Comparison of ENCODE assay signal across 1 cellular context in the genomic region with DNA sequence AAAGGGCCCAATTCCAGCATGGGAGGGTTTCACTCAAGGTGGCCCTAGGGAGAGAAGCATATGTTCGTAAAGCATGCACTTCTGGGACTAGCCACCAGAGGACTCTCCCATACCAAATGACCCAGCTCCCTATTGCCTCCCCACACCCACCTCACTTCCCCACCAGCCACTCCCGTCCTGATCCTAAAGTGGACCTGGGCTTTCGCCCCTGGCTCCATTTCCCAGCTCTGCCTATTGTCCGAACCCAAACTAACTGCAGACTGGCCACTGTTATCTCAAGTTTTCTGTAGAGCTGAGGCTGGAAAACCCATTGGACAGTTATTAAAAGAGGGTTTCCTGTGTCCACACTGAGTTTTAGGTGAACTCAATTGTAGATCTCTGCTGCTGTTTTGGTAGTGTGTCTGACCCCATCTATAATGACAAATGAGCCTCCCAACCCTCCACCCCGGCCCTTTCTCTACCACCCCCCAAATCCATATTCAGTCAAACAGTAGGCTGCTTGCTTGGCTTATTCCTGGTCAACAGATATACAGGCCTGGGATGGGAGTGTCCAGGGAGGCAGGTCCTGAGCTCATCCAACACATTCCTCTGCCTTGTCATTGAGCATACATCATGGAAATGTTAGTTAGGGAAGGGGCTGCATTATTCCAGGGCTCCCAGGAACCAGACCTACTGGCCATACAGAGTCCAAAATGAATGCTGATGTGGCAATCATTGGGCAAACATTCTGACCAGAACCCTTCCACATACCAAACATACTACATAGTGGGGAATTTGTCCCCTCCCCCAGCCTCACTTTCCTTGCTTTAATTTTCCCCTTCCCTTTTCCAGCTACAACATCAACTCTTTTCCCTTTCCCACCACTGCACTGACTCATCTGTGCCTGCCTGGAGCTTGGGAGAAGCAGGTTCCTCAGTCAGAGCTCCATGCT.
TF ChIP-seq lines count a peak whose summit lies in the region.

No MANE protein-coding gene starts in this region.

TF ChIP-seq in HepG2, 621 proteins besides CTCF, POLR2A, EP300 and RAD21 (continued from another document and continues in another):
- TF ChIP-seq, protein P1, sequence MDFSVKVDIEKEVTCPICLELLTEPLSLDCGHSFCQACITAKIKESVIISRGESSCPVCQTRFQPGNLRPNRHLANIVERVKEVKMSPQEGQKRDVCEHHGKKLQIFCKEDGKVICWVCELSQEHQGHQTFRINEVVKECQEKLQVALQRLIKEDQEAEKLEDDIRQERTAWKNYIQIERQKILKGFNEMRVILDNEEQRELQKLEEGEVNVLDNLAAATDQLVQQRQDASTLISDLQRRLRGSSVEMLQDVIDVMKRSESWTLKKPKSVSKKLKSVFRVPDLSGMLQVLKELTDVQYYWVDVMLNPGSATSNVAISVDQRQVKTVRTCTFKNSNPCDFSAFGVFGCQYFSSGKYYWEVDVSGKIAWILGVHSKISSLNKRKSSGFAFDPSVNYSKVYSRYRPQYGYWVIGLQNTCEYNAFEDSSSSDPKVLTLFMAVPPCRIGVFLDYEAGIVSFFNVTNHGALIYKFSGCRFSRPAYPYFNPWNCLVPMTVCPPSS (IDR thresholded peaks at IDR 0.05): no peak
- TF ChIP-seq CREB1 (IDR thresholded peaks at IDR 0.05) (no peak; the same call in 1 of the 2 replicates), CREB1 (CRISPR knock-in tag; IDR thresholded peaks at IDR 0.05) (no peak), RBAK (CRISPR knock-in tag; IDR thresholded peaks at IDR 0.05) (no peak), NR2C2 (CRISPR knock-in tag; IDR thresholded peaks at IDR 0.05; ENCODE audit: borderline replicate concordance) (no peak), IKZF1 (IDR thresholded peaks at IDR 0.05) (no peak), FOXC1 (CRISPR knock-in tag; IDR thresholded peaks at IDR 0.05; ENCODE audit: borderline replicate concordance) (no peak), RBM22 (optimal IDR thresholded peaks at IDR 0.05; ENCODE audit: low read length) (no peak), MLLT10 (CRISPR knock-in tag; IDR thresholded peaks at IDR 0.05) (no peak), HNRNPLL (IDR thresholded peaks at IDR 0.05; ENCODE audit: low read depth, low read length, poor library complexity, severe bottlenecking) (no peak), NBN (conservative IDR thresholded peaks at IDR 0.05) (no peak), HNF4G (IDR thresholded peaks at IDR 0.05; ENCODE audit: borderline replicate concordance, low read depth, low read length) (peak; percentile 72; the same call in 1 of the 2 replicates), HNF4G (CRISPR knock-in tag; IDR thresholded peaks at IDR 0.05; ENCODE audit: borderline replicate concordance, low read depth) (peak; percentile 23; the same call in 1 of the 2 replicates), NFE2L2 (IDR thresholded peaks at IDR 0.05; ENCODE audit: low read length) (no peak), ELF1 (CRISPR knock-in tag; IDR thresholded peaks at IDR 0.05) (0 out of 2 replicates have a peak, but pooled peaks have one; percentile 46), CHCHD3 (CRISPR knock-in tag; IDR thresholded peaks at IDR 0.05) (no peak), MIER2 (CRISPR knock-in tag; IDR thresholded peaks at IDR 0.05) (no peak), SRY (CRISPR knock-in tag; IDR thresholded peaks at IDR 0.05) (no peak), TSC22D2 (CRISPR knock-in tag; IDR thresholded peaks at IDR 0.05; ENCODE audit: borderline replicate concordance) (0 out of 2 replicates have a peak, but pooled peaks have one; percentile 54), ZSCAN12 (CRISPR knock-in tag; IDR thresholded peaks at IDR 0.05) (no peak), YEATS2 (CRISPR knock-in tag; IDR thresholded peaks at IDR 0.05; ENCODE audit: borderline replicate concordance) (peak; percentile 32; the same call in 1 of the 2 replicates), ARNT2 (CRISPR knock-in tag; IDR thresholded peaks at IDR 0.05; ENCODE audit: low read depth) (no peak), ZSCAN9 (CRISPR knock-in tag; IDR thresholded peaks at IDR 0.05; ENCODE audit: borderline replicate concordance) (no peak), FOXA3 (CRISPR knock-in tag; IDR thresholded peaks at IDR 0.05) (peak; percentile 67), PTBP1 (IDR thresholded peaks at IDR 0.05; ENCODE audit: low read depth, low read length, poor library complexity, severe bottlenecking) (no peak), SRF (IDR thresholded peaks at IDR 0.05; ENCODE audit: low read depth, low read length) (no peak), ZNF607 (CRISPR knock-in tag; IDR thresholded peaks at IDR 0.05; ENCODE audit: borderline replicate concordance) (no peak), ZNF20 (CRISPR knock-in tag; IDR thresholded peaks at IDR 0.05) (no peak), TRIM24 (CRISPR knock-in tag; IDR thresholded peaks at IDR 0.05) (peak; percentile 66; the same call in 1 of the 2 replicates), EEA1 (CRISPR knock-in tag; IDR thresholded peaks at IDR 0.05; ENCODE audit: borderline replicate concordance) (no peak), ZIK1 (CRISPR knock-in tag; IDR thresholded peaks at IDR 0.05; ENCODE audit: borderline replicate concordance, low read depth) (no peak), SP5 (CRISPR knock-in tag; IDR thresholded peaks at IDR 0.05; ENCODE audit: borderline replicate concordance, low read depth) (no peak), ZNF274 (CRISPR knock-in tag; IDR thresholded peaks at IDR 0.05) (no peak), ZNF264 (CRISPR knock-in tag; IDR thresholded peaks at IDR 0.05) (no peak; the same call in 1 of the 2 replicates), ATF1 (CRISPR knock-in tag; IDR thresholded peaks at IDR 0.05) (no peak), ASH2L (IDR thresholded peaks at IDR 0.05; ENCODE audit: insufficient read length, low read depth, low read length) (no peak), RFX1 (IDR thresholded peaks at IDR 0.05) (no peak), ZSCAN30 (CRISPR knock-in tag; IDR thresholded peaks at IDR 0.05) (no peak), ZNF333 (CRISPR knock-in tag; IDR thresholded peaks at IDR 0.05; ENCODE audit: borderline replicate concordance) (no peak), ZNF496 (CRISPR knock-in tag; IDR thresholded peaks at IDR 0.05; ENCODE audit: insufficient replicate concordance) (no peak), HES4 (CRISPR knock-in tag; IDR thresholded peaks at IDR 0.05; ENCODE audit: borderline replicate concordance) (no peak)
- TF ChIP-seq, protein P2, sequence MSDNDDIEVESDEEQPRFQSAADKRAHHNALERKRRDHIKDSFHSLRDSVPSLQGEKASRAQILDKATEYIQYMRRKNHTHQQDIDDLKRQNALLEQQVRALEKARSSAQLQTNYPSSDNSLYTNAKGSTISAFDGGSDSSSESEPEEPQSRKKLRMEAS (IDR thresholded peaks at IDR 0.05): peak; percentile 17; the same call in 1 of the 2 replicates
- TF ChIP-seq, protein P3, sequence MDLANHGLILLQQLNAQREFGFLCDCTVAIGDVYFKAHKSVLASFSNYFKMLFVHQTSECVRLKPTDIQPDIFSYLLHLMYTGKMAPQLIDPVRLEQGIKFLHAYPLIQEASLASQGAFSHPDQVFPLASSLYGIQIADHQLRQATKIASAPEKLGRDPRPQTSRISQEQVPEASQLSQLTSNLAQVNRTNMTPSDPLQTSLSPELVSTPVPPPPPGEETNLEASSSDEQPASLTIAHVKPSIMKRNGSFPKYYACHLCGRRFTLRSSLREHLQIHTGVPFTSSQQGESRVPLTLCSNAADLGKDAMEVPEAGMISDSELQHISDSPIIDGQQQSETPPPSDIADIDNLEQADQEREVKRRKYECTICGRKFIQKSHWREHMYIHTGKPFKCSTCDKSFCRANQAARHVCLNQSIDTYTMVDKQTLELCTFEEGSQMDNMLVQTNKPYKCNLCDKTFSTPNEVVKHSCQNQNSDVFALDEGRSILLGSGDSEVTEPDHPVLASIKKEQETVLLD (CRISPR knock-in tag; IDR thresholded peaks at IDR 0.05; ENCODE audit: low read depth): no peak
- TF ChIP-seq, protein P4, sequence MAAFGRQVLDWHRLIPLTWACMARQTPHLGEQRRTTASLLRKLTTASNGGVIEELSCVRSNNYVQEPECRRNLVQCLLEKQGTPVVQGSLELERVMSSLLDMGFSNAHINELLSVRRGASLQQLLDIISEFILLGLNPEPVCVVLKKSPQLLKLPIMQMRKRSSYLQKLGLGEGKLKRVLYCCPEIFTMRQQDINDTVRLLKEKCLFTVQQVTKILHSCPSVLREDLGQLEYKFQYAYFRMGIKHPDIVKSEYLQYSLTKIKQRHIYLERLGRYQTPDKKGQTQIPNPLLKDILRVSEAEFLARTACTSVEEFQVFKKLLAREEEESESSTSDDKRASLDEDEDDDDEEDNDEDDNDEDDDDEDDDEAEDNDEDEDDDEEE (CRISPR knock-in tag; IDR thresholded peaks at IDR 0.05): no peak
- TF ChIP-seq, protein P5, sequence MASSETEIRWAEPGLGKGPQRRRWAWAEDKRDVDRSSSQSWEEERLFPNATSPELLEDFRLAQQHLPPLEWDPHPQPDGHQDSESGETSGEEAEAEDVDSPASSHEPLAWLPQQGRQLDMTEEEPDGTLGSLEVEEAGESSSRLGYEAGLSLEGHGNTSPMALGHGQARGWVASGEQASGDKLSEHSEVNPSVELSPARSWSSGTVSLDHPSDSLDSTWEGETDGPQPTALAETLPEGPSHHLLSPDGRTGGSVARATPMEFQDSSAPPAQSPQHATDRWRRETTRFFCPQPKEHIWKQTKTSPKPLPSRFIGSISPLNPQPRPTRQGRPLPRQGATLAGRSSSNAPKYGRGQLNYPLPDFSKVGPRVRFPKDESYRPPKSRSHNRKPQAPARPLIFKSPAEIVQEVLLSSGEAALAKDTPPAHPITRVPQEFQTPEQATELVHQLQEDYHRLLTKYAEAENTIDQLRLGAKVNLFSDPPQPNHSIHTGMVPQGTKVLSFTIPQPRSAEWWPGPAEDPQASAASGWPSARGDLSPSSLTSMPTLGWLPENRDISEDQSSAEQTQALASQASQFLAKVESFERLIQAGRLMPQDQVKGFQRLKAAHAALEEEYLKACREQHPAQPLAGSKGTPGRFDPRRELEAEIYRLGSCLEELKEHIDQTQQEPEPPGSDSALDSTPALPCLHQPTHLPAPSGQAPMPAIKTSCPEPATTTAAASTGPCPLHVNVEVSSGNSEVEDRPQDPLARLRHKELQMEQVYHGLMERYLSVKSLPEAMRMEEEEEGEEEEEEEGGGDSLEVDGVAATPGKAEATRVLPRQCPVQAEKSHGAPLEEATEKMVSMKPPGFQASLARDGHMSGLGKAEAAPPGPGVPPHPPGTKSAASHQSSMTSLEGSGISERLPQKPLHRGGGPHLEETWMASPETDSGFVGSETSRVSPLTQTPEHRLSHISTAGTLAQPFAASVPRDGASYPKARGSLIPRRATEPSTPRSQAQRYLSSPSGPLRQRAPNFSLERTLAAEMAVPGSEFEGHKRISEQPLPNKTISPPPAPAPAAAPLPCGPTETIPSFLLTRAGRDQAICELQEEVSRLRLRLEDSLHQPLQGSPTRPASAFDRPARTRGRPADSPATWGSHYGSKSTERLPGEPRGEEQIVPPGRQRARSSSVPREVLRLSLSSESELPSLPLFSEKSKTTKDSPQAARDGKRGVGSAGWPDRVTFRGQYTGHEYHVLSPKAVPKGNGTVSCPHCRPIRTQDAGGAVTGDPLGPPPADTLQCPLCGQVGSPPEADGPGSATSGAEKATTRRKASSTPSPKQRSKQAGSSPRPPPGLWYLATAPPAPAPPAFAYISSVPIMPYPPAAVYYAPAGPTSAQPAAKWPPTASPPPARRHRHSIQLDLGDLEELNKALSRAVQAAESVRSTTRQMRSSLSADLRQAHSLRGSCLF (CRISPR knock-in tag; IDR thresholded peaks at IDR 0.05; ENCODE audit: borderline replicate concordance): no peak
- TF ChIP-seq, protein P6, sequence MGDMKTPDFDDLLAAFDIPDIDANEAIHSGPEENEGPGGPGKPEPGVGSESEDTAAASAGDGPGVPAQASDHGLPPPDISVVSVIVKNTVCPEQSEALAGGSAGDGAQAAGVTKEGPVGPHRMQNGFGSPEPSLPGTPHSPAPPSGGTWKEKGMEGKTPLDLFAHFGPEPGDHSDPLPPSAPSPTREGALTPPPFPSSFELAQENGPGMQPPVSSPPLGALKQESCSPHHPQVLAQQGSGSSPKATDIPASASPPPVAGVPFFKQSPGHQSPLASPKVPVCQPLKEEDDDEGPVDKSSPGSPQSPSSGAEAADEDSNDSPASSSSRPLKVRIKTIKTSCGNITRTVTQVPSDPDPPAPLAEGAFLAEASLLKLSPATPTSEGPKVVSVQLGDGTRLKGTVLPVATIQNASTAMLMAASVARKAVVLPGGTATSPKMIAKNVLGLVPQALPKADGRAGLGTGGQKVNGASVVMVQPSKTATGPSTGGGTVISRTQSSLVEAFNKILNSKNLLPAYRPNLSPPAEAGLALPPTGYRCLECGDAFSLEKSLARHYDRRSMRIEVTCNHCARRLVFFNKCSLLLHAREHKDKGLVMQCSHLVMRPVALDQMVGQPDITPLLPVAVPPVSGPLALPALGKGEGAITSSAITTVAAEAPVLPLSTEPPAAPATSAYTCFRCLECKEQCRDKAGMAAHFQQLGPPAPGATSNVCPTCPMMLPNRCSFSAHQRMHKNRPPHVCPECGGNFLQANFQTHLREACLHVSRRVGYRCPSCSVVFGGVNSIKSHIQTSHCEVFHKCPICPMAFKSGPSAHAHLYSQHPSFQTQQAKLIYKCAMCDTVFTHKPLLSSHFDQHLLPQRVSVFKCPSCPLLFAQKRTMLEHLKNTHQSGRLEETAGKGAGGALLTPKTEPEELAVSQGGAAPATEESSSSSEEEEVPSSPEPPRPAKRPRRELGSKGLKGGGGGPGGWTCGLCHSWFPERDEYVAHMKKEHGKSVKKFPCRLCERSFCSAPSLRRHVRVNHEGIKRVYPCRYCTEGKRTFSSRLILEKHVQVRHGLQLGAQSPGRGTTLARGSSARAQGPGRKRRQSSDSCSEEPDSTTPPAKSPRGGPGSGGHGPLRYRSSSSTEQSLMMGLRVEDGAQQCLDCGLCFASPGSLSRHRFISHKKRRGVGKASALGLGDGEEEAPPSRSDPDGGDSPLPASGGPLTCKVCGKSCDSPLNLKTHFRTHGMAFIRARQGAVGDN (CRISPR knock-in tag; IDR thresholded peaks at IDR 0.05): peak; percentile 6; the same call in 1 of the 2 replicates
- TF ChIP-seq, protein P7, sequence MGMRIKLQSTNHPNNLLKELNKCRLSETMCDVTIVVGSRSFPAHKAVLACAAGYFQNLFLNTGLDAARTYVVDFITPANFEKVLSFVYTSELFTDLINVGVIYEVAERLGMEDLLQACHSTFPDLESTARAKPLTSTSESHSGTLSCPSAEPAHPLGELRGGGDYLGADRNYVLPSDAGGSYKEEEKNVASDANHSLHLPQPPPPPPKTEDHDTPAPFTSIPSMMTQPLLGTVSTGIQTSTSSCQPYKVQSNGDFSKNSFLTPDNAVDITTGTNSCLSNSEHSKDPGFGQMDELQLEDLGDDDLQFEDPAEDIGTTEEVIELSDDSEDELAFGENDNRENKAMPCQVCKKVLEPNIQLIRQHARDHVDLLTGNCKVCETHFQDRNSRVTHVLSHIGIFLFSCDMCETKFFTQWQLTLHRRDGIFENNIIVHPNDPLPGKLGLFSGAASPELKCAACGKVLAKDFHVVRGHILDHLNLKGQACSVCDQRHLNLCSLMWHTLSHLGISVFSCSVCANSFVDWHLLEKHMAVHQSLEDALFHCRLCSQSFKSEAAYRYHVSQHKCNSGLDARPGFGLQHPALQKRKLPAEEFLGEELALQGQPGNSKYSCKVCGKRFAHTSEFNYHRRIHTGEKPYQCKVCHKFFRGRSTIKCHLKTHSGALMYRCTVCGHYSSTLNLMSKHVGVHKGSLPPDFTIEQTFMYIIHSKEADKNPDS (CRISPR knock-in tag; IDR thresholded peaks at IDR 0.05): no peak
- TF ChIP-seq, protein P8, sequence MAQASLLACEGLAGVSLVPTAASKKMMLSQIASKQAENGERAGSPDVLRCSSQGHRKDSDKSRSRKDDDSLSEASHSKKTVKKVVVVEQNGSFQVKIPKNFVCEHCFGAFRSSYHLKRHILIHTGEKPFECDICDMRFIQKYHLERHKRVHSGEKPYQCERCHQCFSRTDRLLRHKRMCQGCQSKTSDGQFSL (CRISPR knock-in tag; IDR thresholded peaks at IDR 0.05): no peak
- TF ChIP-seq, protein P9, sequence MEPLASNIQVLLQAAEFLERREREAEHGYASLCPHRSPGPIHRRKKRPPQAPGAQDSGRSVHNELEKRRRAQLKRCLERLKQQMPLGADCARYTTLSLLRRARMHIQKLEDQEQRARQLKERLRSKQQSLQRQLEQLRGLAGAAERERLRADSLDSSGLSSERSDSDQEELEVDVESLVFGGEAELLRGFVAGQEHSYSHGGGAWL (CRISPR knock-in tag; IDR thresholded peaks at IDR 0.05): no peak
